ENCODE assay signal across 1 cellular context in genomic region chr17:28896491-28896883, GRCh38.
TF ChIP-seq lines count a peak whose summit lies in the region.

No MANE protein-coding gene starts in this region.

TF ChIP-seq in H1, 55 proteins besides CTCF, POLR2A, EP300 and RAD21:
- no peak for TF ChIP-seq KDM5A (IDR thresholded peaks at IDR 0.05; ENCODE audit: low read length)
- TF ChIP-seq, protein P1, sequence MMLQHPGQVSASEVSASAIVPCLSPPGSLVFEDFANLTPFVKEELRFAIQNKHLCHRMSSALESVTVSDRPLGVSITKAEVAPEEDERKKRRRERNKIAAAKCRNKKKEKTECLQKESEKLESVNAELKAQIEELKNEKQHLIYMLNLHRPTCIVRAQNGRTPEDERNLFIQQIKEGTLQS (IDR thresholded peaks at IDR 0.05; ENCODE audit: insufficient read depth, low read depth, low read length), result no peak
- TF ChIP-seq CTBP2 (IDR thresholded peaks at IDR 0.05; ENCODE audit: borderline replicate concordance, insufficient read depth, insufficient read length, low read length), result no peak
- TF ChIP-seq GABPA (IDR thresholded peaks at IDR 0.05; ENCODE audit: borderline replicate concordance, insufficient read depth, low read length), result no peak
TF ChIP-seq in H1: peak in this region for 0.
